In the genomic region with DNA sequence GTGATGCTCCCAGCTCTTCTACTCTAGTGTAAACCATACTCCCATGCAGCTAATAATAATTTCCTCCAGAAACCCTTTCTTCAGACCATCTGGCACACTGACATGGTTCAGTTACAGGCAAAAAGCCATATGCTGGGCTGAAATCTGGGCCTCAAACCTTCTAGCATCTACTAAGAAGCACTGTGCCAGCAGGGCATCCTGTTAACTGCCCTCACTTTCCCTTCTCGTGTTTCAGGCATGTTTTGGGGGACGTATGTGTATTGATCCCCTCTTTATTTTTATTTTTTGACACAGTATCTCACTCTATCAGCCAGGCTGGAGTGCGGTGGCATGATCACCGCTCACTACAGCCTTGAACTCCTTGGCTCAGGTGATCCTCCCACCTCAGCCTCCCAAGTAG, we compare ENCODE assay signal across 1 cellular context.
TF ChIP-seq lines count a peak whose summit lies in the region.

No MANE protein-coding gene starts in this region.

TF ChIP-seq in SK-N-SH treated with all-trans-retinoic acid at 6 μM for 48 hours, 23 proteins besides CTCF, POLR2A, EP300 and RAD21:
- TF ChIP-seq OSR1 (CRISPR knock-in tag; IDR thresholded peaks at IDR 0.05) (no peak), TCF4 (CRISPR knock-in tag; IDR thresholded peaks at IDR 0.05; ENCODE audit: borderline replicate concordance) (no peak), TOX (CRISPR knock-in tag; IDR thresholded peaks at IDR 0.05; ENCODE audit: borderline replicate concordance) (no peak), RARB (CRISPR knock-in tag; IDR thresholded peaks at IDR 0.05) (no peak)
